Comparison of ENCODE assay signal across 28 cellular contexts in genomic region chr11:85672111-85672875, GRCh38. TPM values are rescaled to one million over a fixed set of nuclear protein-coding genes. Genes with fewer than 3 reads are reported as not detected.
"Had no signal": no experiment of that assay in that cellular context is flagged by ENCODE, and none has a peak within 500 bp of the region (broad histone marks: within the 10 kb centered on the region; RNA-seq: fewer than 3 reads in every experiment).

No MANE protein-coding gene starts in this region.

- ATAC-seq: activated naive CD8-positive, alpha-beta T cell treated with anti-CD3 and anti-CD28 coated beads, Interleukin-2, amount 50 U/mL, for 24 hours; foreskin keratinocyte; right lobe of liver had no signal

- H3K27ac Mint-ChIP-seq: activated naive CD4-positive, alpha-beta T cell treated with anti-CD3 and anti-CD28 coated beads, Interleukin-2, amount 10 ng/mL, durations not matched to agents 7 days and 5 days; activated naive CD8-positive, alpha-beta T cell treated with anti-CD3 and anti-CD28 coated beads, Interleukin-2, amount 50 U/mL, for 24 hours; endodermal cell; mesothelial cell of epicardium; natural killer cell treated with Interleukin-12 subunit alpha and Interleukin-12 subunit beta and Interleukin-15 and Interleukin-18, amount 100 ng/mL, for 72 hours; type B pancreatic cell had no signal

- H3K9ac ChIP-seq: parathyroid adenoma had no signal

- H3K27me3 ChIP-seq: brain microvascular endothelial cell, foreskin keratinocyte, neutrophil, right lobe of liver, stomach had no signal

- H2AFZ ChIP-seq: parathyroid adenoma had no signal

- H3K27me3 Mint-ChIP-seq: activated naive CD8-positive, alpha-beta T cell treated with anti-CD3 and anti-CD28 coated beads, Interleukin-2, amount 50 U/mL, for 24 hours; natural killer cell treated with Interleukin-12 subunit alpha and Interleukin-12 subunit beta and Interleukin-15 and Interleukin-18, amount 100 ng/mL, for 72 hours had no signal

- H3K36me3 ChIP-seq: brain microvascular endothelial cell, neutrophil, right lobe of liver, stomach had no signal

- H3K4me3 ChIP-seq: lung, right lobe of liver, stomach had no signal

- H3K79me2 ChIP-seq: parathyroid adenoma had no signal

- H3K36me3 Mint-ChIP-seq: activated naive CD4-positive, alpha-beta T cell treated with anti-CD3 and anti-CD28 coated beads, Interleukin-2, amount 10 ng/mL, durations not matched to agents 7 days and 5 days; mesothelial cell of epicardium; type B pancreatic cell had no signal

- DNase-seq: activated CD4-positive, alpha-beta T cell treated with anti-CD3 and anti-CD28 coated beads for 1 hour; activated CD4-positive, alpha-beta T cell treated with anti-CD3 and anti-CD28 coated beads, Interleukin-2, amount 50 U/mL, for 48 hours; activated effector memory CD4-positive, alpha-beta T cell treated with Interleukin-2 at 50 U/mL for 16 hours; activated naive CD4-positive, alpha-beta T cell treated with anti-CD3 and anti-CD28 coated beads, Interleukin-2, amount 10 ng/mL, durations not matched to agents 7 days and 5 days; activated naive CD8-positive, alpha-beta T cell treated with anti-CD3 and anti-CD28 coated beads, Interleukin-2, amount 50 U/mL, for 24 hours; activated T-cell treated with anti-CD3 and anti-CD28 coated beads, Interleukin-2, amount 50 U/mL, for 1 hour; anterior cingulate cortex; brain microvascular endothelial cell; central memory CD4-positive, alpha-beta T cell; endodermal cell; foreskin keratinocyte; glutamatergic neuron; hippocampal formation; islet precursor cell; right lobe of liver; small intestine; stimulated activated CD4-positive, alpha-beta T cell treated with anti-CD3 and anti-CD28 coated beads, Interleukin-15, amount 100 ng/mL, for 24 hours; stimulated activated CD4-positive, alpha-beta T cell treated with anti-CD3 and anti-CD28 coated beads, Interleukin-2, amount 100 ng/mL, for 48 hours; stomach had no signal

- H3K4me1 ChIP-seq: foreskin keratinocyte, parathyroid adenoma had no signal

- H3K4me1 Mint-ChIP-seq: activated naive CD4-positive, alpha-beta T cell treated with anti-CD3 and anti-CD28 coated beads, Interleukin-2, amount 10 ng/mL, durations not matched to agents 7 days and 5 days; endodermal cell; mesothelial cell of epicardium had no signal

- H3K4me3 Mint-ChIP-seq: activated naive CD4-positive, alpha-beta T cell treated with anti-CD3 and anti-CD28 coated beads, Interleukin-2, amount 10 ng/mL, durations not matched to agents 7 days and 5 days; activated naive CD8-positive, alpha-beta T cell treated with anti-CD3 and anti-CD28 coated beads, Interleukin-2, amount 50 U/mL, for 24 hours; endodermal cell; mesothelial cell of epicardium; natural killer cell treated with Interleukin-12 subunit alpha and Interleukin-12 subunit beta and Interleukin-15 and Interleukin-18, amount 100 ng/mL, for 72 hours; type B pancreatic cell had no signal

- H3K27ac ChIP-seq: brain microvascular endothelial cell, epithelial cell of prostate, foreskin keratinocyte, neutrophil, parathyroid adenoma, right lobe of liver, stomach, VCaP had no signal

- FAIRE-seq: colon, small intestine had no signal

- H3K9me3 Mint-ChIP-seq: activated naive CD4-positive, alpha-beta T cell treated with anti-CD3 and anti-CD28 coated beads, Interleukin-2, amount 10 ng/mL, durations not matched to agents 7 days and 5 days; activated naive CD8-positive, alpha-beta T cell treated with anti-CD3 and anti-CD28 coated beads, Interleukin-2, amount 50 U/mL, for 24 hours; natural killer cell treated with Interleukin-12 subunit alpha and Interleukin-12 subunit beta and Interleukin-15 and Interleukin-18, amount 100 ng/mL, for 72 hours; type B pancreatic cell had no signal

- H3K9me3 ChIP-seq: neutrophil, right lobe of liver had no signal

RNA-seq across cellular contexts. Expression of gene CCDC89, which starts 13.7 kb away (rescaled TPM):
- total RNA-seq: endodermal cell had no signal
